Comparison of ENCODE assay signal across 1 cellular context in the genomic region with DNA sequence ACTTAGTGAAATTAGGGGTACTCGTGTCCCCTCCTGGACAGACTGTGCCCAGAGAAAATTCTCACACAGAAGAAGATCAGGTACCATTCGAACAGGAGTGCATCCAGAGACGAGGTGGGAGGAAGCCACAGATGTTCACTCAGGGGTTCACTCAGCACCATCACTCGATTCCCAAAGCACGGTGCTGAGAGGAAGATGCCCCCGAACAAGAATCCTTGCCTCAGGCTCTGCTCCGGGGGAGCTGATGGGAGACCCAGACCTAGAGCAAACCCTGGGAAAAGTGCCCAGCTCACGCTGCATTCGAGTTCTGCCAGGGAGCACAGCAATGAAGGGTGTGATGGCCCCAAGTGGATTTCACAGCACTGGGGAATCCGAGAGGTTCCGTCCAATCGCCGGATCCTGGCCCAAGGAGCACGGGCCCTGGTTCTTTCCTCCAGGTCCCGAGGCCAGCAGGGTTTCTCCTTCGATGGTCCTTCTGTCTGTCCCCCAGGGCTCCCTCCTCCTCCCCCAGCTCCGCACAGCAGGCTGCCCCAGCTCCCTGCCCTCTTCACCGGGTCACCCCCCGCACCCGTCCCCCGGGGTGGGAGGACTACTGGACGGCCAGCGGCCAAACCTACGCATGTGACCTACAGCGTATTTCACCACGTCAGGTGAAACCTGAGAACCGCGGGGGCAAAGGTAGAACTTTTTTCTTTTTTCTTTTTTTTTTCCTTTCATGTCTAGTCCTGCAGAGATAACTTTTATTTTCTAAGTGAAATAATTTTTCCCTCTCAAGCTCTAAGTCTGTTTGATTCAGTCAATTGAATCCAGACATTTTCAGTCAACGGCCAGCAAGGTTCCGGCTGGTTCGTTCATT.
A peak's percentile ranks its signal among the peaks of the same experiment; 100 is the strongest.
TF ChIP-seq lines count a peak whose summit lies in the region.

No MANE protein-coding gene starts in this region.

TF ChIP-seq in HepG2, 621 proteins besides CTCF, POLR2A, EP300 and RAD21 (continued from another document and continues in another):
- TF ChIP-seq HBP1 (CRISPR knock-in tag; IDR thresholded peaks at IDR 0.05; ENCODE audit: low read depth) = no peak
- TF ChIP-seq RELA (CRISPR knock-in tag; IDR thresholded peaks at IDR 0.05) = no peak
- TF ChIP-seq DMAP1 (CRISPR knock-in tag; IDR thresholded peaks at IDR 0.05) = no peak
- TF ChIP-seq ZNF816 (CRISPR knock-in tag; IDR thresholded peaks at IDR 0.05; ENCODE audit: borderline replicate concordance) = no peak
- TF ChIP-seq ZNF281 (CRISPR knock-in tag; IDR thresholded peaks at IDR 0.05; ENCODE audit: borderline replicate concordance) = no peak
- TF ChIP-seq ZNF577 (CRISPR knock-in tag; IDR thresholded peaks at IDR 0.05; ENCODE audit: borderline replicate concordance, low read depth) = no peak
- TF ChIP-seq, protein P1, sequence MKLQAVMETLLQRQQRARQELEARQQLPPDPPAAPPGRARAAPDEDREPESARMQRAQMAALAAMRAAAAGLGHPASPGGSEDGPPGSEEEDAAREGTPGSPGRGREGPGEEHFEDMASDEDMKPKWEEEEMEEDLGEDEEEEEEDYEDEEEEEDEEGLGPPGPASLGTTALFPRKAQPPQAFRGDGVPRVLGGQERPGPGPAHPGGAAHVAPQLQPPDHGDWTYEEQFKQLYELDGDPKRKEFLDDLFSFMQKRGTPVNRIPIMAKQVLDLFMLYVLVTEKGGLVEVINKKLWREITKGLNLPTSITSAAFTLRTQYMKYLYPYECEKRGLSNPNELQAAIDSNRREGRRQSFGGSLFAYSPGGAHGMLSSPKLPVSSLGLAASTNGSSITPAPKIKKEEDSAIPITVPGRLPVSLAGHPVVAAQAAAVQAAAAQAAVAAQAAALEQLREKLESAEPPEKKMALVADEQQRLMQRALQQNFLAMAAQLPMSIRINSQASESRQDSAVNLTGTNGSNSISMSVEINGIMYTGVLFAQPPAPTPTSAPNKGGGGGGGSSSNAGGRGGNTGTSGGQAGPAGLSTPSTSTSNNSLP (IDR thresholded peaks at IDR 0.05; ENCODE audit: low read depth, low read length) = no peak
- TF ChIP-seq ZNF556 (CRISPR knock-in tag; IDR thresholded peaks at IDR 0.05; ENCODE audit: borderline replicate concordance) = no peak
- no peak for TF ChIP-seq ZNF776 (CRISPR knock-in tag; IDR thresholded peaks at IDR 0.05)
- TF ChIP-seq GPN1 (CRISPR knock-in tag; IDR thresholded peaks at IDR 0.05; ENCODE audit: borderline replicate concordance) = no peak
- no peak for TF ChIP-seq RFXANK (CRISPR knock-in tag; IDR thresholded peaks at IDR 0.05)
- TF ChIP-seq CBX5 (CRISPR knock-in tag; IDR thresholded peaks at IDR 0.05; ENCODE audit: borderline replicate concordance) = peak; percentile 6; the same call in 1 of the 2 replicates
- no peak for TF ChIP-seq NFAT5 (CRISPR knock-in tag; IDR thresholded peaks at IDR 0.05)
- TF ChIP-seq ZNF580 (CRISPR knock-in tag; IDR thresholded peaks at IDR 0.05; ENCODE audit: borderline replicate concordance, low read depth) = no peak; the same call in 1 of the 2 replicates
- TF ChIP-seq, protein P2, sequence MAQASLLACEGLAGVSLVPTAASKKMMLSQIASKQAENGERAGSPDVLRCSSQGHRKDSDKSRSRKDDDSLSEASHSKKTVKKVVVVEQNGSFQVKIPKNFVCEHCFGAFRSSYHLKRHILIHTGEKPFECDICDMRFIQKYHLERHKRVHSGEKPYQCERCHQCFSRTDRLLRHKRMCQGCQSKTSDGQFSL (CRISPR knock-in tag; IDR thresholded peaks at IDR 0.05) = no peak
- TF ChIP-seq RBFOX2 (IDR thresholded peaks at IDR 0.05; ENCODE audit: low read depth, low read length) = no peak
- no peak for TF ChIP-seq ZNF512B (CRISPR knock-in tag; IDR thresholded peaks at IDR 0.05; ENCODE audit: borderline replicate concordance)
- TF ChIP-seq FOXA1 (IDR thresholded peaks at IDR 0.05) = no peak
- TF ChIP-seq FOXA1 (CRISPR knock-in tag; IDR thresholded peaks at IDR 0.05) = no peak
- TF ChIP-seq ZNF761 (CRISPR knock-in tag; conservative IDR thresholded peaks at IDR 0.05) = no peak
- TF ChIP-seq, protein P3, sequence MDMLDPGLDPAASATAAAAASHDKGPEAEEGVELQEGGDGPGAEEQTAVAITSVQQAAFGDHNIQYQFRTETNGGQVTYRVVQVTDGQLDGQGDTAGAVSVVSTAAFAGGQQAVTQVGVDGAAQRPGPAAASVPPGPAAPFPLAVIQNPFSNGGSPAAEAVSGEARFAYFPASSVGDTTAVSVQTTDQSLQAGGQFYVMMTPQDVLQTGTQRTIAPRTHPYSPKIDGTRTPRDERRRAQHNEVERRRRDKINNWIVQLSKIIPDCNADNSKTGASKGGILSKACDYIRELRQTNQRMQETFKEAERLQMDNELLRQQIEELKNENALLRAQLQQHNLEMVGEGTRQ (IDR thresholded peaks at IDR 0.05; ENCODE audit: low read depth, low read length) = 0 out of 2 replicates have a peak, but pooled peaks have one; percentile 20
- TF ChIP-seq, protein P3 (CRISPR knock-in tag; IDR thresholded peaks at IDR 0.05; ENCODE audit: borderline replicate concordance) = peak; percentile 48; the same call in 1 of the 2 replicates
- TF ChIP-seq ZNF670 (CRISPR knock-in tag; IDR thresholded peaks at IDR 0.05; ENCODE audit: borderline replicate concordance) = no peak
- no peak for TF ChIP-seq PAF1 (CRISPR knock-in tag; IDR thresholded peaks at IDR 0.05)
- TF ChIP-seq ZBTB7B (CRISPR knock-in tag; IDR thresholded peaks at IDR 0.05) = no peak
- no peak for TF ChIP-seq RBAK (CRISPR knock-in tag; IDR thresholded peaks at IDR 0.05)
- no peak for TF ChIP-seq ZBTB21 (CRISPR knock-in tag; IDR thresholded peaks at IDR 0.05)
- no peak for TF ChIP-seq ZNF709 (CRISPR knock-in tag; IDR thresholded peaks at IDR 0.05)
- peak; percentile 49 for TF ChIP-seq POLR2AphosphoS5 (IDR thresholded peaks at IDR 0.05; ENCODE audit: low read depth, low read length)
- no peak for TF ChIP-seq EED (CRISPR knock-in tag; IDR thresholded peaks at IDR 0.05)
- no peak; the same call in 1 of the 2 replicates for TF ChIP-seq TFAP4 (IDR thresholded peaks at IDR 0.05; ENCODE audit: borderline replicate concordance, low read depth)
- no peak for TF ChIP-seq RCOR2 (CRISPR knock-in tag; IDR thresholded peaks at IDR 0.05)
- TF ChIP-seq KLF9 (CRISPR knock-in tag; IDR thresholded peaks at IDR 0.05; ENCODE audit: low read depth) = no peak
- no peak for TF ChIP-seq ZNF737 (CRISPR knock-in tag; IDR thresholded peaks at IDR 0.05; ENCODE audit: borderline replicate concordance)
- TF ChIP-seq NFRKB (IDR thresholded peaks at IDR 0.05) = no peak
